10 cellular contexts compared by ENCODE assay signal in the genomic region with DNA sequence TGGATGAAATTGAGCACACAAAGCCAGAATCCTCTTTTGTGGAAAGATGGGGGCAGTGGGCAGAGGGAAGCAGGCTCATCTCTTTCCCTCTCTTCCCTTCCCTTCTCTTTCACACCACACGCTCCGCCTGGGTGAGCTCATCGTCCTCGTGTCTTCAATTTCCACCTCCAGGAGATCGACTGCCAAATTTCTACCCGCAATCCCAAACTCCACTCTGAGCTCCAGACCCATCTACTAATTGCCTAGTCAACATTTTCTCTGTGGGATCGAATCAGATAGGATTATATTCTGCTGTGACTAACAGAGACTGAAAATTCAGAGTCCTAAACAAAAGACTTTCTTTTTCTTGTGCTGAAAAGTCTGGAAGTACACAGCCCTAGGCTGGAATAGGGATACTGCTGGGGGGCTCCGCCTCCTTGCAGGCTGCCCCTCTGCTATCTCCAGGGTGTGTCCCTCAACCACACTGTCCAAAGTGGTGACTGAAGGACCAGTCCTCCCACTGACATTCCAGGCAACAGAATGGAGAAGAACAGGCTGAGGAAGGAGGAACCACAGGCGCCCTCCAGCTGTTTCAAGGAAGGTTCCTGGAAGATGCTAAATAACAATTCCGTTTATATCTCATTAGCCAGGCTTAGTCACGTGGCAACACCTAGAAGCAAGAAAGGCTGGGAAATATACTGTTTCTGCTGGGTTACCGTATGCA. TPM values are rescaled to one million over a fixed set of nuclear protein-coding genes. Genes with fewer than 3 reads are reported as not detected.
DNase-seq lines count a peak whose midpoint lies in the region; ATAC-seq and TF ChIP-seq lines count a peak whose summit lies in the region.
"Had no signal": no experiment of that assay in that cellular context is flagged by ENCODE, and none has a peak within 500 bp of the region (broad histone marks: within the 10 kb centered on the region; RNA-seq: fewer than 3 reads in every experiment).

No MANE protein-coding gene starts in this region.

- H3K27ac ChIP-seq in angular gyrus (ENCODE audit: low read depth, low read length) = peak overlapping the region; percentile 0

- H3K4me3 Mint-ChIP-seq in mesothelial cell of epicardium = peak overlapping the region; percentile 2
- H3K4me3 Mint-ChIP-seq: activated B cell treated with CpG ODN at 0.5 μM for 24 hours had no signal

- H3K27ac Mint-ChIP-seq in mesothelial cell of epicardium = peak overlapping the region; percentile 75
- H3K27ac Mint-ChIP-seq: activated B cell treated with CpG ODN at 0.5 μM for 24 hours had no signal

- H3K36me3 Mint-ChIP-seq in mesothelial cell of epicardium = no peaks in the 10 kb centered on the region

- peaks cover 20% of the 10 kb centered on the region for H3K4me1 Mint-ChIP-seq in mesothelial cell of epicardium
- H3K4me1 Mint-ChIP-seq: activated B cell treated with CpG ODN at 0.5 μM for 24 hours had no signal

- ATAC-seq in HG02885 (IDR thresholded peaks at IDR 0.05; ENCODE audit: poor library complexity, unreplicated experiment) (no peak), HG02973 (IDR thresholded peaks at IDR 0.05; ENCODE audit: unreplicated experiment) (no peak), GM18909 (IDR thresholded peaks at IDR 0.05; ENCODE audit: poor library complexity, unreplicated experiment) (no peak)

- H3K27me3 Mint-ChIP-seq in mesothelial cell of epicardium (ENCODE audit: low read depth) = peaks cover 49% of the 10 kb centered on the region

- DNase-seq in AG20443 (ENCODE audit: low spot score) (peak; percentile 77), mesothelial cell of epicardium (ENCODE audit: low spot score in 2 of 2, unreplicated experiment in 2 of 2) (no peak)
- DNase-seq: activated B cell treated with CpG ODN at 0.5 μM for 24 hours, cerebellar nuclear complex, DND-41, NCI-H1092 treated with DMSO at 0.1 percent for 48 hours had no signal

- no peak for TF ChIP-seq CTCF in mesothelial cell of epicardium (IDR thresholded peaks at IDR 0.05; ENCODE audit: unreplicated experiment)

- no peaks in the 10 kb centered on the region for H3K9me3 Mint-ChIP-seq in mesothelial cell of epicardium
- H3K9me3 Mint-ChIP-seq: activated B cell treated with CpG ODN at 0.5 μM for 24 hours had no signal

RNA-seq across cellular contexts. Expression of a gene that starts 5.0 kb away (rescaled TPM):
- 11.5 to 13.0 TPM (median 12.0 TPM) in 3 replicates for total RNA-seq in mesothelial cell of epicardium
- total RNA-seq: activated B cell treated with CpG ODN at 0.5 μM for 24 hours had no signal

RNA-seq across cellular contexts. Expression of a gene that starts 15.1 kb away (rescaled TPM):
- total RNA-seq in mesothelial cell of epicardium = 0.04 TPM in 1 of 3 replicates, not detected in the others
- total RNA-seq: activated B cell treated with CpG ODN at 0.5 μM for 24 hours had no signal

RNA-seq across cellular contexts. Expression of a gene that starts 40.1 kb away (rescaled TPM):
- 24.3 to 26.5 TPM (median 24.9 TPM) in 3 replicates for total RNA-seq in mesothelial cell of epicardium

RNA-seq across cellular contexts. Expression of a gene that starts 45.7 kb away (rescaled TPM):
- total RNA-seq in mesothelial cell of epicardium = 83.0 to 91.1 TPM (median 87.4 TPM) in 3 replicates
- total RNA-seq: activated B cell treated with CpG ODN at 0.5 μM for 24 hours had no signal

RNA-seq across cellular contexts. Expression of a gene that starts 53.8 kb away (rescaled TPM):
- 0.27 to 0.40 TPM (median 0.34 TPM) in 3 replicates for total RNA-seq in mesothelial cell of epicardium
- total RNA-seq: activated B cell treated with CpG ODN at 0.5 μM for 24 hours had no signal
